Comparison of ENCODE assay signal across 1 cellular context in the genomic region with DNA sequence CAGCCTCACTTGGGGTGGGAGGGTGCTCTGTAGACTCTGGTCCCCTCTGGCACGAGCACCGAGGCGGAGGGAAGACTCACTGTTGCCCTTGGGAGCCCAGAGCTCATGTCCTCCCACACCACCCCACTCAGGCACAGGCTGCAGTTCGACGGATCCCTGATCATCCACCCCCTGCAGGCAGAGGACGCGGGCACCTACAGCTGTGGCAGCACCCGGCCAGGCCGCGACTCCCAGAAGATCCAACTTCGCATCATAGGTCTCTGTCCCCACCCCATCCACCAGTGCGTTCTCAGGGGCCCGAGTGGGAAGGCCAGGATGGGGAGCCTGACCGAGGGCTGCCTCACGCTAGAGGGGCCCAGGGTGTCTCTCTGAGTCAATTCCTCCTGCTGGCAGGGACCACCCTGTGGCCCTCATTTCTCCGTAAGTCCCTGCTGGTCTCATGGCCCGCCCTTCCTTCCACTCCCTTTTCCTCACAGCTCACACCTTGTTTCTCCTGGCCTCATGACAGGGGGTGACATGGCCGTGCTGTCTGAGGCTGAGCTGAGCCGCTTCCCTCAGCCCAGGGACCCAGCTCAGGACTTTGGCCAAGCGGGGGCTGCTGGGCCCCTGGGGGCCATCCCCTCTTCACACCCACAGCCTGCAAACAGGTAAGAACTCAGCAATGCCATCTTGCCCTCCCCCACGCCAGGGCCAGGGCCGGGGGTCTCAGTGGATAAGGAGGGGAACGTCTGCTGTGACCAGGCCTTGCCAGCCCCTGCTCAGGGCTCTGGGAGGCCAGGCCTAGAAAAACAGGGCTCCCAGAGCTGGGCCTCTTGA.
TF ChIP-seq lines count a peak whose summit lies in the region.

No MANE protein-coding gene starts in this region.

TF ChIP-seq in SK-N-SH treated with all-trans-retinoic acid at 6 μM for 48 hours, 23 proteins besides CTCF, POLR2A, EP300 and RAD21 (continued from another document):
- TF ChIP-seq, protein P1, sequence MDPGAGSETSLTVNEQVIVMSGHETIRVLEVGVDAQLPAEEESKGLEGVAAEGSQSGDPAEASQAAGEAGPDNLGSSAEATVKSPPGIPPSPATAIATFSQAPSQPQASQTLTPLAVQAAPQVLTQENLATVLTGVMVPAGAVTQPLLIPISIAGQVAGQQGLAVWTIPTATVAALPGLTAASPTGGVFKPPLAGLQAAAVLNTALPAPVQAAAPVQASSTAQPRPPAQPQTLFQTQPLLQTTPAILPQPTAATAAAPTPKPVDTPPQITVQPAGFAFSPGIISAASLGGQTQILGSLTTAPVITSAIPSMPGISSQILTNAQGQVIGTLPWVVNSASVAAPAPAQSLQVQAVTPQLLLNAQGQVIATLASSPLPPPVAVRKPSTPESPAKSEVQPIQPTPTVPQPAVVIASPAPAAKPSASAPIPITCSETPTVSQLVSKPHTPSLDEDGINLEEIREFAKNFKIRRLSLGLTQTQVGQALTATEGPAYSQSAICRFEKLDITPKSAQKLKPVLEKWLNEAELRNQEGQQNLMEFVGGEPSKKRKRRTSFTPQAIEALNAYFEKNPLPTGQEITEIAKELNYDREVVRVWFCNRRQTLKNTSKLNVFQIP (CRISPR knock-in tag; IDR thresholded peaks at IDR 0.05; ENCODE audit: borderline replicate concordance, low read depth) = no peak
- TF ChIP-seq ZC3H10 (CRISPR knock-in tag; IDR thresholded peaks at IDR 0.05) (no peak), SNAI2 (CRISPR knock-in tag; IDR thresholded peaks at IDR 0.05) (no peak), ZFP30 (CRISPR knock-in tag; IDR thresholded peaks at IDR 0.05) (no peak), ESRRG (CRISPR knock-in tag; IDR thresholded peaks at IDR 0.05) (no peak)
- TF ChIP-seq, protein P2, sequence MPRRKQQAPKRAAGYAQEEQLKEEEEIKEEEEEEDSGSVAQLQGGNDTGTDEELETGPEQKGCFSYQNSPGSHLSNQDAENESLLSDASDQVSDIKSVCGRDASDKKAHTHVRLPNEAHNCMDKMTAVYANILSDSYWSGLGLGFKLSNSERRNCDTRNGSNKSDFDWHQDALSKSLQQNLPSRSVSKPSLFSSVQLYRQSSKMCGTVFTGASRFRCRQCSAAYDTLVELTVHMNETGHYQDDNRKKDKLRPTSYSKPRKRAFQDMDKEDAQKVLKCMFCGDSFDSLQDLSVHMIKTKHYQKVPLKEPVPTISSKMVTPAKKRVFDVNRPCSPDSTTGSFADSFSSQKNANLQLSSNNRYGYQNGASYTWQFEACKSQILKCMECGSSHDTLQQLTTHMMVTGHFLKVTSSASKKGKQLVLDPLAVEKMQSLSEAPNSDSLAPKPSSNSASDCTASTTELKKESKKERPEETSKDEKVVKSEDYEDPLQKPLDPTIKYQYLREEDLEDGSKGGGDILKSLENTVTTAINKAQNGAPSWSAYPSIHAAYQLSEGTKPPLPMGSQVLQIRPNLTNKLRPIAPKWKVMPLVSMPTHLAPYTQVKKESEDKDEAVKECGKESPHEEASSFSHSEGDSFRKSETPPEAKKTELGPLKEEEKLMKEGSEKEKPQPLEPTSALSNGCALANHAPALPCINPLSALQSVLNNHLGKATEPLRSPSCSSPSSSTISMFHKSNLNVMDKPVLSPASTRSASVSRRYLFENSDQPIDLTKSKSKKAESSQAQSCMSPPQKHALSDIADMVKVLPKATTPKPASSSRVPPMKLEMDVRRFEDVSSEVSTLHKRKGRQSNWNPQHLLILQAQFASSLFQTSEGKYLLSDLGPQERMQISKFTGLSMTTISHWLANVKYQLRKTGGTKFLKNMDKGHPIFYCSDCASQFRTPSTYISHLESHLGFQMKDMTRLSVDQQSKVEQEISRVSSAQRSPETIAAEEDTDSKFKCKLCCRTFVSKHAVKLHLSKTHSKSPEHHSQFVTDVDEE (CRISPR knock-in tag; IDR thresholded peaks at IDR 0.05) = no peak
- TF ChIP-seq, protein P3, sequence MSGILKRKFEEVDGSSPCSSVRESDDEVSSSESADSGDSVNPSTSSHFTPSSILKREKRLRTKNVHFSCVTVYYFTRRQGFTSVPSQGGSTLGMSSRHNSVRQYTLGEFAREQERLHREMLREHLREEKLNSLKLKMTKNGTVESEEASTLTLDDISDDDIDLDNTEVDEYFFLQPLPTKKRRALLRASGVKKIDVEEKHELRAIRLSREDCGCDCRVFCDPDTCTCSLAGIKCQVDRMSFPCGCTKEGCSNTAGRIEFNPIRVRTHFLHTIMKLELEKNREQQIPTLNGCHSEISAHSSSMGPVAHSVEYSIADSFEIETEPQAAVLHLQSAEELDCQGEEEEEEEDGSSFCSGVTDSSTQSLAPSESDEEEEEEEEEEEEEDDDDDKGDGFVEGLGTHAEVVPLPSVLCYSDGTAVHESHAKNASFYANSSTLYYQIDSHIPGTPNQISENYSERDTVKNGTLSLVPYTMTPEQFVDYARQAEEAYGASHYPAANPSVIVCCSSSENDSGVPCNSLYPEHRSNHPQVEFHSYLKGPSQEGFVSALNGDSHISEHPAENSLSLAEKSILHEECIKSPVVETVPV (CRISPR knock-in tag; IDR thresholded peaks at IDR 0.05) = no peak
